In genomic region chr6:31776961-31777666, GRCh38 we compare ENCODE assay signal across 1 cellular context.
TF ChIP-seq lines count a peak whose summit lies in the region.

TSS of gene VWA7 (minus strand) at chr6:31777328. CDS start at chr6:31776779, 549 bp downstream.

TF ChIP-seq in K562, 482 proteins besides CTCF, POLR2A, EP300 and RAD21 (continued from another document and continues in another):
- TF ChIP-seq ZNF398 (CRISPR knock-in tag; IDR thresholded peaks at IDR 0.05) (no peak), ZNF3 (CRISPR knock-in tag; IDR thresholded peaks at IDR 0.05) (no peak), AFF1 (IDR thresholded peaks at IDR 0.05; ENCODE audit: low read depth in 1 of 2, partially characterized antibody in 2 of 2) (peak in 1 of 2 experiments; percentile 87), ZNF165 (CRISPR knock-in tag; IDR thresholded peaks at IDR 0.05; ENCODE audit: borderline replicate concordance) (no peak; the same call in 1 of the 2 replicates), ZNF644 (tag; IDR thresholded peaks at IDR 0.05; ENCODE audit: low read depth) (peak; percentile 38; the same call in 1 of the 2 replicates), MBD1 (CRISPR knock-in tag; IDR thresholded peaks at IDR 0.05) (no peak), SOX6 (IDR thresholded peaks at IDR 0.05) (peak; percentile 94), HEY1 (CRISPR knock-in tag; IDR thresholded peaks at IDR 0.05; ENCODE audit: borderline replicate concordance) (no peak; the same call in 1 of the 2 replicates), ETS1 (conservative IDR thresholded peaks at IDR 0.05; ENCODE audit: control insufficient read depth, low read depth, low read length) (peak; percentile 72; the same call in 1 of the 2 replicates), PURB (CRISPR knock-in tag; IDR thresholded peaks at IDR 0.05; ENCODE audit: low read depth) (no peak), STAT5B (CRISPR knock-in tag; IDR thresholded peaks at IDR 0.05) (no peak), MTA1 (IDR thresholded peaks at IDR 0.05; ENCODE audit: borderline replicate concordance) (peak; percentile 92), CEBPZ (IDR thresholded peaks at IDR 0.05; ENCODE audit: borderline replicate concordance, low read depth, low read length) (peak; percentile 50; the same call in 1 of the 2 replicates), CAMTA2 (CRISPR knock-in tag; conservative IDR thresholded peaks at IDR 0.05) (0 out of 2 replicates have a peak, but pooled peaks have one; percentile 78), FOXP4 (CRISPR knock-in tag; IDR thresholded peaks at IDR 0.05; ENCODE audit: borderline replicate concordance) (peak; percentile 98), ZNF354B (CRISPR knock-in tag; IDR thresholded peaks at IDR 0.05) (no peak), PML (IDR thresholded peaks at IDR 0.05; ENCODE audit: low read length) (peak; percentile 75), SIN3B (IDR thresholded peaks at IDR 0.05; ENCODE audit: low read depth) (no peak), SRSF7 (optimal IDR thresholded peaks at IDR 0.05; ENCODE audit: low read depth, low read length) (no peak), ESRRB (CRISPR knock-in tag; IDR thresholded peaks at IDR 0.05; ENCODE audit: borderline replicate concordance) (no peak), SAFB (IDR thresholded peaks at IDR 0.05; ENCODE audit: borderline replicate concordance, low read depth, low read length) (peak; percentile 15; the same call in 1 of the 2 replicates), ZNF280B (CRISPR knock-in tag; IDR thresholded peaks at IDR 0.05) (no peak), RCOR1 (IDR thresholded peaks at IDR 0.05; ENCODE audit: borderline replicate concordance in 1 of 2, low read depth in 2 of 2, low read length in 2 of 2) (peak; percentile 69 to 98), MNT (conservative IDR thresholded peaks at IDR 0.05) (no peak), TCF15 (CRISPR knock-in tag; IDR thresholded peaks at IDR 0.05) (no peak), CEBPG (CRISPR knock-in tag; IDR thresholded peaks at IDR 0.05) (no peak), CEBPG (tag; conservative IDR thresholded peaks at IDR 0.05 in 1 of 2, IDR thresholded peaks at IDR 0.05 in 1 of 2) (no peak), NR0B1 (IDR thresholded peaks at IDR 0.05; ENCODE audit: partially characterized antibody) (no peak), KDM5B (IDR thresholded peaks at IDR 0.05; ENCODE audit: insufficient replicate concordance, low read depth, low read length) (no peak), ZNF445 (CRISPR knock-in tag; IDR thresholded peaks at IDR 0.05; ENCODE audit: low read depth) (no peak; the same call in 1 of the 2 replicates), CBFA2T2 (conservative IDR thresholded peaks at IDR 0.05) (peak; percentile 67), POLR2H (tag; IDR thresholded peaks at IDR 0.05; ENCODE audit: low read depth) (no peak), CHD1 (IDR thresholded peaks at IDR 0.05; ENCODE audit: low read length) (no peak), CHD2 (IDR thresholded peaks at IDR 0.05; ENCODE audit: low read depth, low read length) (peak; percentile 49), FOXA3 (CRISPR knock-in tag; conservative IDR thresholded peaks at IDR 0.05 in 1 of 2, IDR thresholded peaks at IDR 0.05 in 1 of 2) (no peak), JUN (IDR thresholded peaks at IDR 0.05; ENCODE audit: borderline replicate concordance, low read depth, low read length) (peak; percentile 95), JUN (CRISPR knock-in tag; IDR thresholded peaks at IDR 0.05; ENCODE audit: borderline replicate concordance) (peak; percentile 99), SMARCB1 (IDR thresholded peaks at IDR 0.05; ENCODE audit: insufficient read length, low read depth) (peak; percentile 94), EP400 (IDR thresholded peaks at IDR 0.05) (no peak), POLR3A (IDR thresholded peaks at IDR 0.05; ENCODE audit: borderline replicate concordance, extremely low read depth, insufficient read depth, insufficient read length) (no peak)
